ENCODE assay signal across 28 cellular contexts in the genomic region with DNA sequence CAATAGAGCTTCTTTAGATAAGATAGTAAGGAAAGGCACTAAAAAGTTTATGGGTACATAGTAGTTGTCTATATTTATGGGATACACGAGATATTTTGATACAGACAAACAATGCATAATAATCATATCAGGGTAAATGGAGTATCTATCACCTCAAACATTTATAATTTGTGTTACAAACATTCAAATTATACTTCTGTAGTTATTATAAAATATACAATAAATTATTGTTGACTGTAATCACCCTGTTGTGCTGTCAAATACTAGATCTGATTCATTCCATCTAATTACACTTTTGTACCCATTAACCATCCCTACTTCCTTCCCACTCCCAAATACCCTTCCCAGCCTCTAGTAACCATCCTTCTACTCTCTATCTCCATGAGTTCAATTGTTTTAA.
"Had no signal": no experiment of that assay in that cellular context is flagged by ENCODE, and none has a peak within 500 bp of the region (broad histone marks: within the 10 kb centered on the region; RNA-seq: fewer than 3 reads in every experiment).

No MANE protein-coding gene starts in this region.

- H3K27me3 ChIP-seq: colonic mucosa, dorsolateral prefrontal cortex, esophagus muscularis mucosa, esophagus squamous epithelium, foreskin keratinocyte, gastrocnemius medialis, gastroesophageal sphincter, heart left ventricle, heart right ventricle had no signal

- FAIRE-seq: colon, endometrium, endothelial cell of umbilical vein, frontal cortex had no signal

- H3K36me3 ChIP-seq: colonic mucosa, esophagus muscularis mucosa, esophagus squamous epithelium, gastrocnemius medialis, gastroesophageal sphincter, heart left ventricle, heart right ventricle had no signal

- DNase-seq: colonic mucosa; cortex of kidney; dermis blood vessel endothelial cell; dorsolateral prefrontal cortex; effector CD4-positive, alpha-beta T cell; effector CD8-positive, alpha-beta T cell; effector memory CD4-positive, alpha-beta T cell; effector memory CD8-positive, alpha-beta T cell; endodermal cell; erythroblast; esophagus squamous epithelium; foreskin fibroblast; foreskin keratinocyte; foreskin melanocyte; gastrocnemius medialis; glutamatergic neuron; head of caudate nucleus; heart left ventricle; heart right ventricle had no signal

- H3K4me3 ChIP-seq: colonic mucosa, coronary artery, dorsolateral prefrontal cortex, esophagus muscularis mucosa, esophagus squamous epithelium, gastrocnemius medialis, gastroesophageal sphincter, heart left ventricle, heart right ventricle had no signal

- H3K4me1 ChIP-seq: colonic mucosa, esophagus muscularis mucosa, esophagus squamous epithelium, foreskin keratinocyte, gastrocnemius medialis, gastroesophageal sphincter, heart left ventricle, heart right ventricle had no signal

- H3K9me3 ChIP-seq: colonic mucosa, esophagus muscularis mucosa, gastrocnemius medialis, gastroesophageal sphincter had no signal

- ATAC-seq: effector memory CD8-positive, alpha-beta T cell; esophagus mucosa; foreskin keratinocyte; gastrocnemius medialis; gastroesophageal sphincter; heart left ventricle; heart right ventricle had no signal

- H3K27ac ChIP-seq: colonic mucosa, coronary artery, dorsolateral prefrontal cortex, epithelial cell of prostate, esophagus muscularis mucosa, esophagus squamous epithelium, foreskin keratinocyte, gastrocnemius medialis, gastroesophageal sphincter, heart left ventricle, heart right ventricle had no signal
